12 cellular contexts compared by ENCODE assay signal in the genomic region with DNA sequence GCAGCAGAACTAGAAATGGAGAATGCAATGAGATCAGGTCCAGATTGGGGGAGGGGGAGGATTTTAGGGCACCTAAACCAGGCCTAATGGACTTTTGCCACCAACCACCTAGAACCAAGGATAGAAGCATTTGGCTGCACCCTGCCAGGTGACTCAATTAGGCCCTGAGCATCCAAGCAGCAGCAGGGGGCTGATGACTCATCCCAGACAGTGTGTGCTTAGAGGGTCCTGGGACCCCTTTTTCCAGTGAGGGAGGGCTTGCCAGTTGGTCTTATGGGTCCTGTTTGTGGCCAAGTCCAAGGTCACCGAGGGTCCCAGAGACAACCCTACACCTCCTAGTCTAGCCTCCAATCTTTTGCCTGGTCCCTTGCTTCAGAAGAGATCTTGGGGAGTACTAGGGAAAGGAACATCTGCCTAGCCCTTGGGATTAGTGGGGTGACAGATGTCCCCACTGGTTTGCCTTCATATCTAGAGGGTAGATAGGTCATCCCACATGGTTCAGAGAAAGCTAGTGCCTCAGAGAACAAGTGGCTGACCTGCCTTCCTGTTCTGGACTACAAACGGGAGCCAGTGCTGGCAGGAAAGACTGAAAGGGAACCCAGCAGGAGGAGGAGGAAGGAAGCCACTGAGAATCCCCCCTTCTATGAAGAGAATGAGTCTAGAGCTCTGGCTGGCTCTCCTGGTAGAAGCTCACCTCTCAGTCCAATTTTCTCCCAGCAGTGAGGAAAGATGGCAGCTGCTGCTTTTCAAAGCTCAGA. TPM values are rescaled to one million over a fixed set of nuclear protein-coding genes. Genes with fewer than 3 reads are reported as not detected.
DNase-seq lines count a peak whose midpoint lies in the region; ATAC-seq and TF ChIP-seq lines count a peak whose summit lies in the region.
"Had no signal": no experiment of that assay in that cellular context is flagged by ENCODE, and none has a peak within 500 bp of the region (broad histone marks: within the 10 kb centered on the region; RNA-seq: fewer than 3 reads in every experiment).

No MANE protein-coding gene starts in this region.

- CTCF ChIA-PET in activated CD4-positive, alpha-beta T cell treated with anti-CD3 and anti-CD28 coated beads, Interleukin-2, amount 10 ng/mL, durations not matched to agents 7 days and 5 days (lab: Charles Lee) = interaction anchor here (0.7 to 1.2 kb wide), 5 partner anchors 14 to 41 kb away, joined by 3 to 5 read pairs (median 3); a partner anchor contains a TSS

- no peak for ATAC-seq in activated naive CD8-positive, alpha-beta T cell treated with anti-CD3 and anti-CD28 coated beads, Interleukin-2, amount 10 ng/mL, durations not matched to agents 7 days and 5 days (ENCODE audit: low read depth)
- ATAC-seq in HG03095 (IDR thresholded peaks at IDR 0.05; ENCODE audit: unreplicated experiment) = no peak
- ATAC-seq: heart right ventricle had no signal

- H3K4me1 Mint-ChIP-seq in activated CD4-positive, alpha-beta T cell treated with anti-CD3 and anti-CD28 coated beads, Interleukin-2, amount 10 ng/mL, durations not matched to agents 7 days and 5 days = peaks cover 30% of the 10 kb centered on the region
- H3K4me1 Mint-ChIP-seq in activated naive CD8-positive, alpha-beta T cell treated with anti-CD3 and anti-CD28 coated beads, Interleukin-2, amount 10 ng/mL, durations not matched to agents 7 days and 5 days = peaks cover 20% of the 10 kb centered on the region
- peaks cover 35% of the 10 kb centered on the region for H3K4me1 Mint-ChIP-seq in neural progenitor cell

- no peaks in the 10 kb centered on the region for H3K36me3 Mint-ChIP-seq in activated CD4-positive, alpha-beta T cell treated with anti-CD3 and anti-CD28 coated beads, Interleukin-2, amount 10 ng/mL, durations not matched to agents 7 days and 5 days (ENCODE audit: low read depth)
- no peaks in the 10 kb centered on the region for H3K36me3 Mint-ChIP-seq in activated naive CD8-positive, alpha-beta T cell treated with anti-CD3 and anti-CD28 coated beads, Interleukin-2, amount 10 ng/mL, durations not matched to agents 7 days and 5 days
- H3K36me3 Mint-ChIP-seq in neural progenitor cell = no peaks in the 10 kb centered on the region

- peaks cover 3% of the 10 kb centered on the region; the same call in 1 of the 2 replicates for H3K36me3 ChIP-seq in HUES6 (ENCODE audit: control insufficient read depth, insufficient read depth, low read length)
- H3K36me3 ChIP-seq in neural progenitor cell = no peaks in the 10 kb centered on the region

- H3K4me3 Mint-ChIP-seq in activated CD4-positive, alpha-beta T cell treated with anti-CD3 and anti-CD28 coated beads, Interleukin-2, amount 10 ng/mL, durations not matched to agents 7 days and 5 days = peak overlapping the region; percentile 80
- peak overlapping the region; percentile 87 for H3K4me3 Mint-ChIP-seq in activated naive CD8-positive, alpha-beta T cell treated with anti-CD3 and anti-CD28 coated beads, Interleukin-2, amount 10 ng/mL, durations not matched to agents 7 days and 5 days
- H3K4me3 Mint-ChIP-seq in neural progenitor cell = peak overlapping the region; percentile 90

- no peak overlapping the region for H3K9ac ChIP-seq in HUES6 (ENCODE audit: low read length)
- no peak overlapping the region for H3K9ac ChIP-seq in neural progenitor cell

- H3K4me3 ChIP-seq in HUES6 (ENCODE audit: low read depth, low read length) = peak overlapping the region; percentile 2; the same call in 1 of the 2 replicates
- H3K4me3 ChIP-seq in neural progenitor cell = no peak overlapping the region

- H3K27ac ChIP-seq in HUES6 (ENCODE audit: low read depth, low read length) = no peak overlapping the region
- no peak overlapping the region for H3K27ac ChIP-seq in neural progenitor cell

- no peaks in the 10 kb centered on the region for H3K27me3 ChIP-seq in HUES6 (ENCODE audit: control insufficient read depth, insufficient read depth, low read length)
- H3K27me3 ChIP-seq in neural progenitor cell = no peaks in the 10 kb centered on the region
- H3K27me3 ChIP-seq: heart right ventricle had no signal

- peak overlapping the region; percentile 93 for H3K4me2 ChIP-seq in neural progenitor cell

- H3K9me3 Mint-ChIP-seq in activated CD4-positive, alpha-beta T cell treated with anti-CD3 and anti-CD28 coated beads, Interleukin-2, amount 10 ng/mL, durations not matched to agents 7 days and 5 days = no peaks in the 10 kb centered on the region
- no peaks in the 10 kb centered on the region for H3K9me3 Mint-ChIP-seq in activated naive CD8-positive, alpha-beta T cell treated with anti-CD3 and anti-CD28 coated beads, Interleukin-2, amount 10 ng/mL, durations not matched to agents 7 days and 5 days
- no peaks in the 10 kb centered on the region for H3K9me3 Mint-ChIP-seq in neural progenitor cell

- H3F3A ChIP-seq in neural progenitor cell (ENCODE audit: low read depth) = peaks cover 28% of the 10 kb centered on the region

- TF ChIP-seq CTCF in neural progenitor cell (IDR thresholded peaks at IDR 0.05) = no peak

- H2AFZ ChIP-seq in neural progenitor cell (replicated peaks) = no peak overlapping the region

- POLR2A ChIA-PET in activated CD4-positive, alpha-beta T cell treated with anti-CD3 and anti-CD28 coated beads, Interleukin-2, amount 10 ng/mL, durations not matched to agents 7 days and 5 days (lab: Charles Lee) = no interaction called here
- POLR2A ChIA-PET in activated naive CD8-positive, alpha-beta T cell treated with anti-CD3 and anti-CD28 coated beads, Interleukin-2, amount 10 ng/mL, durations not matched to agents 7 days and 5 days (lab: Charles Lee) = interaction anchor here (0.6 to 3.9 kb wide), 3 partner anchors 41 to 43 kb away, joined by 3 to 19 read pairs (median 5); a partner anchor contains a TSS

- no peak for DNase-seq in activated CD4-positive, alpha-beta T cell treated with anti-CD3 and anti-CD28 coated beads, Interleukin-2, amount 10 ng/mL, durations not matched to agents 7 days and 5 days
- DNase-seq in activated CD4-positive, alpha-beta T cell treated with anti-CD3 and anti-CD28 coated beads for 4 hours = no peak
- no peak for DNase-seq in activated naive CD8-positive, alpha-beta T cell treated with anti-CD3 and anti-CD28 coated beads, Interleukin-2, amount 10 ng/mL, durations not matched to agents 7 days and 5 days
- DNase-seq in neural progenitor cell (ENCODE audit: low spot score) (no peak), NCI-H2081 (lab: John Stamatoyannopoulos, UW) (no peak)
- DNase-seq in central memory CD4-positive, alpha-beta T cell = no peak
- DNase-seq: activated gamma-delta T cell treated with Interleukin-2 at 50 U/mL for 16 hours, heart right ventricle, NCI-H446, SW 1271 had no signal

- no peak overlapping the region for H3K27ac Mint-ChIP-seq in activated CD4-positive, alpha-beta T cell treated with anti-CD3 and anti-CD28 coated beads, Interleukin-2, amount 10 ng/mL, durations not matched to agents 7 days and 5 days
- H3K27ac Mint-ChIP-seq in activated naive CD8-positive, alpha-beta T cell treated with anti-CD3 and anti-CD28 coated beads, Interleukin-2, amount 10 ng/mL, durations not matched to agents 7 days and 5 days = no peak overlapping the region
- H3K27ac Mint-ChIP-seq in neural progenitor cell = peak overlapping the region; percentile 35

- H4K20me1 ChIP-seq in neural progenitor cell (ENCODE audit: low read depth) = peaks cover 25% of the 10 kb centered on the region

- no peaks in the 10 kb centered on the region for H3K79me2 ChIP-seq in neural progenitor cell (ENCODE audit: low read depth)

- H3K9me3 ChIP-seq in HUES6 (ENCODE audit: control insufficient read depth, insufficient read depth, low read depth, low read length) = no peaks in the 10 kb centered on the region
- H3K9me3 ChIP-seq in neural progenitor cell (ENCODE audit: low read depth) = no peaks in the 10 kb centered on the region
- H3K9me3 ChIP-seq: heart right ventricle had no signal

- H3K4me1 ChIP-seq in HUES6 (ENCODE audit: control insufficient read depth, insufficient read depth, low read length) = peaks cover 41% of the 10 kb centered on the region
- H3K4me1 ChIP-seq in neural progenitor cell = peaks cover 17% of the 10 kb centered on the region

- H3K27me3 Mint-ChIP-seq in activated CD4-positive, alpha-beta T cell treated with anti-CD3 and anti-CD28 coated beads, Interleukin-2, amount 10 ng/mL, durations not matched to agents 7 days and 5 days = peaks cover 3% of the 10 kb centered on the region
- H3K27me3 Mint-ChIP-seq in activated naive CD8-positive, alpha-beta T cell treated with anti-CD3 and anti-CD28 coated beads, Interleukin-2, amount 10 ng/mL, durations not matched to agents 7 days and 5 days = peaks cover 6% of the 10 kb centered on the region
- H3K27me3 Mint-ChIP-seq in neural progenitor cell (ENCODE audit: insufficient read depth, low read depth) = peaks cover 9% of the 10 kb centered on the region

RNA-seq across cellular contexts. Expression of a gene that starts 1.6 kb away (rescaled TPM):
- 1 to 10 TPM; 2.5 to 3.0 TPM for total RNA-seq in activated CD4-positive, alpha-beta T cell treated with anti-CD3 and anti-CD28 coated beads, Interleukin-2, amount 10 ng/mL, durations not matched to agents 7 days and 5 days
- total RNA-seq in activated naive CD8-positive, alpha-beta T cell treated with anti-CD3 and anti-CD28 coated beads, Interleukin-2, amount 10 ng/mL, durations not matched to agents 7 days and 5 days = 1 to 10 TPM; 8.0 to 8.9 TPM
- total RNA-seq in neural progenitor cell (ENCODE audit: low replicate concordance) = 3.0 and 21.6 TPM in 2 replicates

RNA-seq across cellular contexts. Expression of a gene that starts 40.7 kb away (rescaled TPM):
- 10 to 100 TPM; 13.8 to 16.0 TPM for total RNA-seq in activated CD4-positive, alpha-beta T cell treated with anti-CD3 and anti-CD28 coated beads, Interleukin-2, amount 10 ng/mL, durations not matched to agents 7 days and 5 days
- 10 to 100 TPM; 20.7 to 22.8 TPM for total RNA-seq in activated naive CD8-positive, alpha-beta T cell treated with anti-CD3 and anti-CD28 coated beads, Interleukin-2, amount 10 ng/mL, durations not matched to agents 7 days and 5 days
- total RNA-seq in neural progenitor cell (ENCODE audit: low replicate concordance) = 0.12 TPM in 1 of 2 replicates, not detected in the other

RNA-seq across cellular contexts. Expression of a gene that starts 42.6 kb away (rescaled TPM):
- 100 to 1,000 TPM; 409 to 427 TPM for total RNA-seq in activated CD4-positive, alpha-beta T cell treated with anti-CD3 and anti-CD28 coated beads, Interleukin-2, amount 10 ng/mL, durations not matched to agents 7 days and 5 days
- total RNA-seq in activated naive CD8-positive, alpha-beta T cell treated with anti-CD3 and anti-CD28 coated beads, Interleukin-2, amount 10 ng/mL, durations not matched to agents 7 days and 5 days = 100 to 1,000 TPM; 335 TPM
- 454 and 543 TPM in 2 replicates for total RNA-seq in neural progenitor cell (ENCODE audit: low replicate concordance)

Comparison
In these comparisons a context has a peak if more than half of its experiments do, and no peak if none do; other contexts are left out.
1. RNA of a gene that starts 40.7 kb away (total RNA-seq): 20.7 to 22.8 TPM in activated naive CD8-positive, alpha-beta T cell treated with anti-CD3 and anti-CD28 coated beads, Interleukin-2, amount 10 ng/mL, durations not matched to agents 7 days and 5 days and 13.8 to 16.0 TPM in activated CD4-positive, alpha-beta T cell treated with anti-CD3 and anti-CD28 coated beads, Interleukin-2, amount 10 ng/mL, durations not matched to agents 7 days and 5 days; 0.12 TPM in neural progenitor cell; every median in the first group is over 10 times any median in the second.
2. Peak in every context shown above with its lines, with median percentiles within 50 percentile points of each other: H3K4me3 Mint-ChIP-seq.